Comparison of ENCODE assay signal across 30 cellular contexts in genomic region chr20:33065785-33066184, GRCh38. TPM values are rescaled to one million over a fixed set of nuclear protein-coding genes. Genes with fewer than 3 reads are reported as not detected.
"Had no signal": no experiment of that assay in that cellular context is flagged by ENCODE, and none has a peak within 500 bp of the region (broad histone marks: within the 10 kb centered on the region; RNA-seq: fewer than 3 reads in every experiment).

No MANE protein-coding gene starts in this region.

- ATAC-seq: activated naive CD4-positive, alpha-beta T cell treated with anti-CD3 and anti-CD28 coated beads, Interleukin-2, amount 50 U/mL, for 72 hours; activated naive CD8-positive, alpha-beta T cell treated with anti-CD3 and anti-CD28 coated beads, Interleukin-2, amount 50 U/mL, for 24 hours; activated T-cell treated with anti-CD3 and anti-CD28 coated beads, Interleukin-2, amount 50 U/mL, for 4 hours; body of pancreas; T-helper 17 cell; WTC11 had no signal

- H3K27me3 ChIP-seq: ascending aorta, body of pancreas, cardiac muscle cell had no signal

- H3K9me3 ChIP-seq: ascending aorta, body of pancreas had no signal

- H3K4me3 Mint-ChIP-seq: activated CD4-positive, alpha-beta memory T cell treated with anti-CD3 and anti-CD28 coated beads for 36 hours; activated CD4-positive, alpha-beta T cell treated with anti-CD3 and anti-CD28 coated beads, Interleukin-2, amount 10 ng/mL, durations not matched to agents 24 days and 14 days; activated naive CD8-positive, alpha-beta T cell treated with anti-CD3 and anti-CD28 coated beads, Interleukin-2, amount 50 U/mL, for 24 hours; activated T-cell treated with anti-CD3 and anti-CD28 coated beads, Interleukin-2, amount 50 U/mL, for 4 hours; T-helper 17 cell; WTC11 had no signal

- H3K4me3 ChIP-seq: ascending aorta, body of pancreas, cardiac muscle cell had no signal

- H3K27ac ChIP-seq: ascending aorta, body of pancreas, cardiac muscle cell had no signal

- H3K36me3 ChIP-seq: ascending aorta, cardiac muscle cell had no signal

- DNase-seq: activated CD4-positive, alpha-beta memory T cell treated with anti-CD3 and anti-CD28 coated beads for 36 hours; activated CD4-positive, alpha-beta T cell treated with anti-CD3 and anti-CD28 coated beads for 1 hour; activated CD4-positive, alpha-beta T cell treated with anti-CD3 and anti-CD28 coated beads, Interleukin-2, amount 10 ng/mL, durations not matched to agents 24 days and 14 days; activated CD8-positive, alpha-beta memory T cell treated with anti-CD3 and anti-CD28 coated beads for 24 hours; activated effector memory CD4-positive, alpha-beta T cell treated with anti-CD3 and anti-CD28 coated beads, Interleukin-2, amount 50 U/mL, for 16 hours; activated naive CD4-positive, alpha-beta T cell treated with Interleukin-2 at 50 U/mL for 16 hours; activated naive CD8-positive, alpha-beta T cell treated with anti-CD3 and anti-CD28 coated beads, Interleukin-2, amount 50 U/mL, for 24 hours; activated T-cell treated with anti-CD3 and anti-CD28 coated beads, Interleukin-2, amount 50 U/mL, for 4 hours; amniotic stem cell; body of pancreas; Karpas-422; MM.1S; NCI-H1105; NCI-H1436; NCI-H1694 treated with DMSO at 0.1 percent for 48 hours; NCI-H2029 treated with DMSO at 0.1 percent for 48 hours; NCI-H345; NCI-H510A; NCI-H526 treated with DMSO at 0.1 percent for 48 hours; NCI-H82; Right ventricle myocardium superior; T-helper 17 cell; T-helper 9 cell had no signal

- H3K27me3 Mint-ChIP-seq: activated CD4-positive, alpha-beta memory T cell treated with anti-CD3 and anti-CD28 coated beads for 36 hours; activated CD4-positive, alpha-beta T cell treated with anti-CD3 and anti-CD28 coated beads, Interleukin-2, amount 10 ng/mL, durations not matched to agents 24 days and 14 days; activated naive CD8-positive, alpha-beta T cell treated with anti-CD3 and anti-CD28 coated beads, Interleukin-2, amount 50 U/mL, for 24 hours; T-helper 17 cell had no signal

- H3K9me3 Mint-ChIP-seq: activated CD4-positive, alpha-beta memory T cell treated with anti-CD3 and anti-CD28 coated beads for 36 hours; activated CD4-positive, alpha-beta T cell treated with anti-CD3 and anti-CD28 coated beads, Interleukin-2, amount 10 ng/mL, durations not matched to agents 24 days and 14 days; activated naive CD4-positive, alpha-beta T cell treated with anti-CD3 and anti-CD28 coated beads, Interleukin-2, amount 50 U/mL, for 72 hours; activated naive CD8-positive, alpha-beta T cell treated with anti-CD3 and anti-CD28 coated beads, Interleukin-2, amount 50 U/mL, for 24 hours; activated T-cell treated with anti-CD3 and anti-CD28 coated beads, Interleukin-2, amount 50 U/mL, for 4 hours; WTC11 had no signal

- H3K27ac Mint-ChIP-seq: activated CD4-positive, alpha-beta memory T cell treated with anti-CD3 and anti-CD28 coated beads for 36 hours; activated CD4-positive, alpha-beta T cell treated with anti-CD3 and anti-CD28 coated beads, Interleukin-2, amount 10 ng/mL, durations not matched to agents 24 days and 14 days; T-helper 17 cell; WTC11 had no signal

- H3K4me1 ChIP-seq: ascending aorta, body of pancreas had no signal

- H3K4me1 Mint-ChIP-seq: activated CD4-positive, alpha-beta T cell treated with anti-CD3 and anti-CD28 coated beads, Interleukin-2, amount 10 ng/mL, durations not matched to agents 24 days and 14 days; WTC11 had no signal

- H3K36me3 Mint-ChIP-seq: activated CD4-positive, alpha-beta memory T cell treated with anti-CD3 and anti-CD28 coated beads for 36 hours; activated naive CD4-positive, alpha-beta T cell treated with anti-CD3 and anti-CD28 coated beads, Interleukin-2, amount 50 U/mL, for 72 hours; WTC11 had no signal

RNA-seq across cellular contexts. Expression of gene BPIFB3, which starts 12.1 kb away (rescaled TPM):
- total RNA-seq: activated CD4-positive, alpha-beta memory T cell treated with anti-CD3 and anti-CD28 coated beads for 36 hours; activated CD4-positive, alpha-beta T cell treated with anti-CD3 and anti-CD28 coated beads, Interleukin-2, amount 10 ng/mL, durations not matched to agents 24 days and 14 days; activated naive CD4-positive, alpha-beta T cell treated with anti-CD3 and anti-CD28 coated beads, Interleukin-2, amount 50 U/mL, for 72 hours; activated T-cell treated with anti-CD3 and anti-CD28 coated beads, Interleukin-2, amount 50 U/mL, for 4 hours; ascending aorta; body of pancreas; cardiac muscle cell; OCI-LY7; Right ventricle myocardium superior; RPMI7951; SK-MEL-5; T-helper 17 cell; WTC11 had no signal
- polyA plus RNA-seq: cardiac muscle cell had no signal

RNA-seq across cellular contexts. Expression of gene BPIFB4, which starts 13.7 kb away (rescaled TPM):
- total RNA-seq: activated CD4-positive, alpha-beta memory T cell treated with anti-CD3 and anti-CD28 coated beads for 36 hours; activated CD4-positive, alpha-beta T cell treated with anti-CD3 and anti-CD28 coated beads, Interleukin-2, amount 10 ng/mL, durations not matched to agents 24 days and 14 days; activated naive CD4-positive, alpha-beta T cell treated with anti-CD3 and anti-CD28 coated beads, Interleukin-2, amount 50 U/mL, for 72 hours; activated T-cell treated with anti-CD3 and anti-CD28 coated beads, Interleukin-2, amount 50 U/mL, for 4 hours; ascending aorta; body of pancreas; cardiac muscle cell; OCI-LY7; Right ventricle myocardium superior; RPMI7951; SK-MEL-5; T-helper 17 cell; WTC11 had no signal
- polyA plus RNA-seq: cardiac muscle cell had no signal

RNA-seq across cellular contexts. Expression of gene BPIFB6, which starts 34.3 kb away (rescaled TPM):
- total RNA-seq: activated CD4-positive, alpha-beta memory T cell treated with anti-CD3 and anti-CD28 coated beads for 36 hours; activated CD4-positive, alpha-beta T cell treated with anti-CD3 and anti-CD28 coated beads, Interleukin-2, amount 10 ng/mL, durations not matched to agents 24 days and 14 days; activated naive CD4-positive, alpha-beta T cell treated with anti-CD3 and anti-CD28 coated beads, Interleukin-2, amount 50 U/mL, for 72 hours; activated T-cell treated with anti-CD3 and anti-CD28 coated beads, Interleukin-2, amount 50 U/mL, for 4 hours; ascending aorta; body of pancreas; cardiac muscle cell; OCI-LY7; Right ventricle myocardium superior; RPMI7951; SK-MEL-5; T-helper 17 cell; WTC11 had no signal
- polyA plus RNA-seq: cardiac muscle cell had no signal

RNA-seq across cellular contexts. Expression of gene BPIFB2, which starts 58.3 kb away (rescaled TPM):
- total RNA-seq: activated CD4-positive, alpha-beta memory T cell treated with anti-CD3 and anti-CD28 coated beads for 36 hours; activated CD4-positive, alpha-beta T cell treated with anti-CD3 and anti-CD28 coated beads, Interleukin-2, amount 10 ng/mL, durations not matched to agents 24 days and 14 days; activated naive CD4-positive, alpha-beta T cell treated with anti-CD3 and anti-CD28 coated beads, Interleukin-2, amount 50 U/mL, for 72 hours; ascending aorta; body of pancreas; cardiac muscle cell; OCI-LY7; Right ventricle myocardium superior; RPMI7951; SK-MEL-5; T-helper 17 cell had no signal
- polyA plus RNA-seq: cardiac muscle cell had no signal
